14 cellular contexts compared by ENCODE assay signal in the genomic region with DNA sequence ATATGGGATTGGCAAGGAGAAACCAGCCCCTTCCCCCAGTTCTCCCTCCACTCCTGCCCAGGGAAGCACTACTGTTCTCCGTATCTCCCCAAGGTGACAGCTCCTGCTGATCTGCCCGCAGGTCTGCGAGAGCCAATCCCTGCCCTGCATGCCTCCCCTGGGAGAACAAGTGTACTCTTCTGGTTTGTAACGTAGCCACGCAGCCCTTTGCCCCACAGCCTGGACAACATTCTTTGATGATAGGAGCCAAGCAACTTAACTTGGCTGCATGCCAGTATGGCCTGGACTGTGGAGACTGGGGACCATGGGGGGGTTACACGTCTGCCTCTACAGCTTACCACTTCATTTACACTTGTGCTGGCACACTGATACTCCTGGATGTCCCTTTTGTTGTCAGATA. TPM values are rescaled to one million over a fixed set of nuclear protein-coding genes. Genes with fewer than 3 reads are reported as not detected.
DNase-seq lines count a peak whose midpoint lies in the region; ATAC-seq, FAIRE-seq and TF ChIP-seq lines count a peak whose summit lies in the region.
"Had no signal": no experiment of that assay in that cellular context is flagged by ENCODE, and none has a peak within 500 bp of the region (broad histone marks: within the 10 kb centered on the region; RNA-seq: fewer than 3 reads in every experiment).

No MANE protein-coding gene starts in this region.

- H3K14ac ChIP-seq in neuronal stem cell (ENCODE audit: low read length), result no peak overlapping the region

- ATAC-seq in heart right ventricle, result peak; percentile 21 to 83 (median 64)
- ATAC-seq in pancreas, result peak in 1 of 4 donors; percentile 5
- no peak for ATAC-seq in HG03378 (IDR thresholded peaks at IDR 0.05; ENCODE audit: unreplicated experiment)
- ATAC-seq: activated T-cell treated with anti-CD3 and anti-CD28 coated beads, Interleukin-2, amount 50 U/mL, for 4 hours; naive thymus-derived CD8-positive, alpha-beta T cell had no signal

- DNase-seq in Caco-2 (no peak), SK-N-DZ (ENCODE audit: low spot score) (peak; percentile 4), heart right ventricle (peak; percentile 64 to 80), pancreas (peak; percentile 21 to 72 (median 50)), neuronal stem cell (ENCODE audit: low spot score) (no peak), dedifferentiated amniotic fluid mesenchymal stem cell (ENCODE audit: extremely low spot score) (no peak), germinal center (ENCODE audit: low spot score) (no peak)
- DNase-seq: activated T-cell treated with anti-CD3 and anti-CD28 coated beads, Interleukin-2, amount 50 U/mL, for 4 hours; GDM1; MG63; naive thymus-derived CD8-positive, alpha-beta T cell; NCI-H446; stimulated activated naive CD4-positive, alpha-beta T cell had no signal

- H3K27me3 Mint-ChIP-seq in Caco-2 (ENCODE audit: insufficient read depth, unreplicated experiment), result no peaks in the 10 kb centered on the region

- FAIRE-seq in pancreas (lab: Jason Lieb, UNC), result no peak

- no peak overlapping the region for H2AFZ ChIP-seq in neuronal stem cell (ENCODE audit: low read length)

- H3K23ac ChIP-seq in neuronal stem cell (ENCODE audit: low read depth, low read length, poor library complexity), result no peak overlapping the region

- no peak overlapping the region for H2BK15ac ChIP-seq in neuronal stem cell (ENCODE audit: low read length)

- no peak overlapping the region for H3K4me2 ChIP-seq in neuronal stem cell (ENCODE audit: insufficient read depth, low read length, poor library complexity, severe bottlenecking)

- no peak overlapping the region for H3K4me3 ChIP-seq in Caco-2 (ENCODE audit: low read depth, low read length)
- peak overlapping the region in 9 of 10 donors; percentile 57 to 90 (median 77) for H3K4me3 ChIP-seq in heart right ventricle
- peak overlapping the region in 1 of 4 donors; percentile 63 for H3K4me3 ChIP-seq in pancreas
- no peak overlapping the region for H3K4me3 ChIP-seq in neuronal stem cell (ENCODE audit: low read length in 2 of 2)
- H3K4me3 ChIP-seq: MG63 had no signal

- H3K79me1 ChIP-seq in neuronal stem cell (ENCODE audit: low read depth, low read length), result no peaks in the 10 kb centered on the region

- H2BK120ac ChIP-seq in neuronal stem cell (ENCODE audit: low read depth, low read length), result no peak overlapping the region

- POLR2A ChIA-PET in Caco-2 (lab: Charles Lee), result interaction anchor here (0.6 kb wide), 1 partner anchor 240 kb away, joined by 3 read pairs; no protein-coding TSS in a partner anchor

- BruUV-seq in Caco-2 (replicated peaks; lab: Mats Ljungman, UMichigan), result no TSS peak

- H3K9me3 ChIP-seq in Caco-2 (no peaks in the 10 kb centered on the region), heart right ventricle (no peaks in the 10 kb centered on the region), pancreas (no peaks in the 10 kb centered on the region), neuronal stem cell (replicated peaks in 1 of 2; ENCODE audit: control insufficient read depth in 2 of 2, insufficient read depth in 1 of 2, low read depth in 1 of 2, low read length in 2 of 2) (no peaks in the 10 kb centered on the region)
- H3K9me3 ChIP-seq: MG63 had no signal

- no peaks in the 10 kb centered on the region for H3K9me3 Mint-ChIP-seq in Caco-2 (ENCODE audit: unreplicated experiment)
- H3K9me3 Mint-ChIP-seq: activated T-cell treated with anti-CD3 and anti-CD28 coated beads, Interleukin-2, amount 50 U/mL, for 4 hours; naive thymus-derived CD8-positive, alpha-beta T cell had no signal

- H4K8ac ChIP-seq in neuronal stem cell (ENCODE audit: low read depth, low read length), result no peak overlapping the region

- CTCF ChIA-PET in Caco-2 (lab: Charles Lee), result interaction anchor here (1.9 kb wide), 1 partner anchor 129 kb away, joined by 12 read pairs; no protein-coding TSS in a partner anchor

- no peak overlapping the region for H2BK5ac ChIP-seq in neuronal stem cell (ENCODE audit: low read length)

- no peak overlapping the region for H3K18ac ChIP-seq in neuronal stem cell (ENCODE audit: low read length)

- intact Hi-C loops in Caco-2 (cut with micrococcal nuclease; ENCODE audit: unreplicated experiment), result loop anchor here (10.0 kb wide), 1 partner anchor 94 kb away; a partner anchor contains a TSS
- intact Hi-C loops in heart right ventricle (cut with DNase I), result loop anchor here in 6 of 10 donors (5.0 to 10.0 kb wide), 6 partner anchors 34 to 276 kb away; a partner anchor contains a TSS
- intact Hi-C loops in pancreas (cut with DNase I), result loop anchor here in 1 of 3 donors (10.0 kb wide), 1 partner anchor 54 kb away; a partner anchor contains a TSS

- no peak overlapping the region for H3K9ac ChIP-seq in neuronal stem cell (ENCODE audit: low read depth, low read length, poor library complexity)

- peaks cover 18% of the 10 kb centered on the region for H3K36me3 Mint-ChIP-seq in Caco-2 (ENCODE audit: insufficient read depth, unreplicated experiment)
- H3K36me3 Mint-ChIP-seq: naive thymus-derived CD8-positive, alpha-beta T cell had no signal

- no peak overlapping the region for H2AK5ac ChIP-seq in neuronal stem cell (ENCODE audit: low read depth, low read length)

- TF ChIP-seq CTCF in Caco-2 (IDR thresholded peaks at IDR 0.05; ENCODE audit: insufficient read depth in 1 of 2, low read depth in 1 of 2, low read length in 1 of 2, severe bottlenecking in 1 of 2, unreplicated experiment in 1 of 2) (no peak), heart right ventricle (IDR thresholded peaks at IDR 0.05) (no peak), pancreas (IDR thresholded peaks at IDR 0.05) (no peak)

- H3K27ac ChIP-seq in heart right ventricle, result peak overlapping the region; percentile 69 to 97 (median 91)
- H3K27ac ChIP-seq in pancreas, result no peak overlapping the region
- no peak overlapping the region for H3K27ac ChIP-seq in neuronal stem cell (replicated peaks; ENCODE audit: low read length)

- H3K4me1 ChIP-seq in Caco-2, result peaks cover 10% of the 10 kb centered on the region; the same call in 1 of the 2 replicates
- H3K4me1 ChIP-seq in heart right ventricle, result peaks cover 0 to 44% (median 30%) of the 10 kb centered on the region in 9 donors
- peaks cover 0 to 18% (median 3%) of the 10 kb centered on the region in 3 donors for H3K4me1 ChIP-seq in pancreas
- H3K4me1 ChIP-seq in neuronal stem cell (ENCODE audit: control insufficient read depth in 2 of 2, insufficient read depth in 1 of 2, low read depth in 1 of 2, low read length in 2 of 2), result peaks cover 2 to 3% of the 10 kb centered on the region in 2 donors

- WGBS in heart right ventricle, 2 donors, result 27 to 44% methylated on average over 6 of the region's 6 CpGs
- 21 to 31% methylated on average over 6 of the region's 6 CpGs for WGBS in pancreas, 2 donors
- WGBS in neuronal stem cell (ENCODE audit: extremely low coverage in 2 of 2, insufficient read length in 2 of 2, insufficient replicate concordance in 1 of 2), 2 donors, result no CpG with 5 or more reads among the region's 6 CpGs

- H3K4me1 Mint-ChIP-seq in Caco-2 (ENCODE audit: low read depth, unreplicated experiment), result peaks cover 11% of the 10 kb centered on the region

- H3K27me3 ChIP-seq in Caco-2 (replicated peaks; ENCODE audit: control insufficient read depth, insufficient read depth, low read length) (no peaks in the 10 kb centered on the region), heart right ventricle (peaks cover 0 to 7% (median 0%) of the 10 kb centered on the region in 7 donors), pancreas (no peaks in the 10 kb centered on the region), neuronal stem cell (ENCODE audit: control insufficient read depth in 3 of 3, insufficient read depth in 3 of 3, low read depth in 1 of 3, low read length in 3 of 3) (peaks cover 0 to 78% (median 6%) of the 10 kb centered on the region in 3 experiments)
- H3K27me3 ChIP-seq: MG63 had no signal

- H3K4ac ChIP-seq in neuronal stem cell (ENCODE audit: low read length), result no peak overlapping the region

- peak overlapping the region; percentile 16 for H3K4me3 Mint-ChIP-seq in Caco-2 (ENCODE audit: unreplicated experiment)
- H3K4me3 Mint-ChIP-seq: activated T-cell treated with anti-CD3 and anti-CD28 coated beads, Interleukin-2, amount 50 U/mL, for 4 hours had no signal

- no peak overlapping the region for H3K27ac Mint-ChIP-seq in Caco-2 (ENCODE audit: unreplicated experiment)
- H3K27ac Mint-ChIP-seq: naive thymus-derived CD8-positive, alpha-beta T cell had no signal

- no peak overlapping the region for H4K91ac ChIP-seq in neuronal stem cell (ENCODE audit: low read depth, low read length, poor library complexity)

- no peak overlapping the region for H2BK12ac ChIP-seq in neuronal stem cell (ENCODE audit: low read length)

- H3K36me3 ChIP-seq in Caco-2 (ENCODE audit: control insufficient read depth, insufficient read depth, low read length) (no peaks in the 10 kb centered on the region), heart right ventricle (peaks cover 0 to 20% (median 5%) of the 10 kb centered on the region in 9 donors), pancreas (no peaks in the 10 kb centered on the region), neuronal stem cell (replicated peaks in 1 of 2; ENCODE audit: control insufficient read depth in 2 of 2, insufficient read depth in 2 of 2, low read length in 2 of 2) (no peaks in the 10 kb centered on the region)
- H3K36me3 ChIP-seq: MG63 had no signal

RNA-seq across cellular contexts. Expression of a gene that starts 2.0 kb away (rescaled TPM):
- total RNA-seq in Caco-2 (2022) (3.8 and 4.2 TPM in 2 replicates), heart right ventricle (10 to 100 TPM; 14.8 to 53.7 (median 22.6) TPM), pancreas (1 to 10 TPM; 1.7 to 6.5 (median 2.6) TPM)
- not detected in 2 replicates for polyA plus RNA-seq in SK-N-DZ (2014; cell fraction: cytosol; rRNA removed)
- polyA plus RNA-seq in SK-N-DZ (2014; cell fraction: nucleus; rRNA removed), result not detected in 2 replicates
- polyA plus RNA-seq in heart right ventricle (10 to 100 TPM; 17.9 to 32.4 TPM), pancreas (1 to 10 TPM; 3.6 to 5.0 TPM)
- polyA plus RNA-seq in neuronal stem cell (2013, experiment 1 of 2), result 2.0 TPM
- 2.1 TPM for polyA plus RNA-seq in neuronal stem cell (2013, experiment 2 of 2)

RNA-seq across cellular contexts. Expression of a gene that starts 57.0 kb away (rescaled TPM):
- total RNA-seq in Caco-2 (2022), result 6.3 and 6.6 TPM in 2 replicates
- 0.43 TPM in 1 of 2 replicates, not detected in the other for polyA plus RNA-seq in SK-N-DZ (2014; cell fraction: cytosol; rRNA removed)
- 0.02 and 0.49 TPM in 2 replicates for polyA plus RNA-seq in SK-N-DZ (2014; cell fraction: nucleus; rRNA removed)
- total RNA-seq in heart right ventricle, result 1 to 10 TPM; 2.1 to 6.3 (median 3.1) TPM
- 1 to 10 TPM in 1 of 2 donors, under 1 TPM in 1; 0.68 to 4.7 TPM for polyA plus RNA-seq in heart right ventricle
- 10 to 100 TPM in 2 of 6 donors, 1 to 10 TPM in 4; 3.6 to 11.5 (median 7.3) TPM for total RNA-seq in pancreas
- polyA plus RNA-seq in pancreas, result 10 to 100 TPM; 13.1 to 14.8 TPM
- 7.5 TPM for polyA plus RNA-seq in neuronal stem cell (2013, experiment 1 of 2)
- polyA plus RNA-seq in neuronal stem cell (2013, experiment 2 of 2), result 5.0 TPM
- total RNA-seq: activated T-cell treated with anti-CD3 and anti-CD28 coated beads, Interleukin-2, amount 50 U/mL, for 4 hours had no signal

Comparison
In these comparisons a context has a peak if more than half of its experiments do, and no peak if none do; other contexts are left out.
1. DNase-seq: peak in SK-N-DZ (single experiment), heart right ventricle (2 of 2) and pancreas (6 of 6); none in Caco-2 (0 of 2), neuronal stem cell (single experiment), dedifferentiated amniotic fluid mesenchymal stem cell (single experiment) and germinal center (single experiment).
2. H3K4me3 ChIP-seq: peak in heart right ventricle (9 of 10); none in Caco-2 (single experiment) and neuronal stem cell (0 of 2).
3. H3K27ac ChIP-seq: peak in heart right ventricle (10 of 10); none in pancreas (0 of 4) and neuronal stem cell (single experiment).